ENCODE assay signal across 14 cellular contexts in the genomic region with DNA sequence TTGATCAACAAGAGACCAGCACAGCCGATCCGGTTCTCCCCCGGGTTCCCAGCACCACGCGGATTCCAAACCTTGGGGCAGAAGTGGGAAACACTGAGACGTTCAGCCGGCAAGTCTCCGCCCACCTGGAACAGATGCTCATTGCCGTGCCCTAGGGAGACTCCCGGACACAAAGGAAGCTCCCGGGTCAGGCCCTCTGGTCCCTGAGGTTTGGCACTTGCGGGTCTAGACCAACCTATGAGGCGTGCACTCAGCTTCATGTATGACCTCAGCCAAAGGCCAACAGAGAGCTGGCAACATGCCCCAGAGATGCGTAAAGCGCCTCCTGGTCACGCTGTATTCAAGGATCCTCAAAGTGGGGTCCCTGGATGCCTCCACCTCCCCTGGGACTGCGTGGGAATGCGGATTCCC. TPM values are rescaled to one million over a fixed set of nuclear protein-coding genes. Genes with fewer than 3 reads are reported as not detected.
DNase-seq lines count a peak whose midpoint lies in the region; ATAC-seq and TF ChIP-seq lines count a peak whose summit lies in the region.
"Had no signal": no experiment of that assay in that cellular context is flagged by ENCODE, and none has a peak within 500 bp of the region (broad histone marks: within the 10 kb centered on the region; RNA-seq: fewer than 3 reads in every experiment).

No MANE protein-coding gene starts in this region.

- peaks cover 13% of the 10 kb centered on the region for H3K4me1 Mint-ChIP-seq in stimulated activated naive CD8-positive, alpha-beta T cell treated with anti-CD3 and anti-CD28 coated beads, Interleukin-15, Interleukin-2, amounts not matched to agents 100 ng/mL and 50 ng/mL, for 24 hours (ENCODE audit: low read depth)
- H3K4me1 Mint-ChIP-seq in activated naive CD8-positive, alpha-beta T cell treated with anti-CD3 and anti-CD28 coated beads, Interleukin-2, amount 50 U/mL, for 24 hours, result peaks cover 5% of the 10 kb centered on the region
- H3K4me1 Mint-ChIP-seq: natural killer cell had no signal

- no peaks in the 10 kb centered on the region for H3K9me3 Mint-ChIP-seq in stimulated activated naive CD8-positive, alpha-beta T cell treated with anti-CD3 and anti-CD28 coated beads, Interleukin-15, Interleukin-2, amounts not matched to agents 100 ng/mL and 50 ng/mL, for 24 hours
- no peaks in the 10 kb centered on the region for H3K9me3 Mint-ChIP-seq in activated naive CD8-positive, alpha-beta T cell treated with anti-CD3 and anti-CD28 coated beads, Interleukin-2, amount 50 U/mL, for 24 hours
- H3K9me3 Mint-ChIP-seq: natural killer cell had no signal

- DNase-seq in stimulated activated naive CD8-positive, alpha-beta T cell treated with anti-CD3 and anti-CD28 coated beads, Interleukin-15, Interleukin-2, amounts not matched to agents 100 U/mL and 50 U/mL, for 24 hours, result no peak
- DNase-seq in activated naive CD8-positive, alpha-beta T cell treated with anti-CD3 and anti-CD28 coated beads, Interleukin-2, amount 50 U/mL, for 24 hours, result no peak
- no peak for DNase-seq in SW 1271 (lab: John Stamatoyannopoulos, UW)
- no peak for DNase-seq in stimulated activated CD8-positive, alpha-beta memory T cell treated with anti-CD3 and anti-CD28 coated beads, Interleukin-4, amount 100 ng/mL, for 48 hours
- DNase-seq: activated CD8-positive, alpha-beta memory T cell treated with anti-CD3 and anti-CD28 coated beads for 24 hours; CD8-positive, alpha-beta memory T cell; HFFc6; natural killer cell; stimulated activated CD4-positive, alpha-beta T cell treated with anti-CD3 and anti-CD28 coated beads, Interleukin-1b, Interleukin-23, amount 100 ng/mL, for 48 hours; T-helper 17 cell had no signal

- H3K27me3 Mint-ChIP-seq in stimulated activated naive CD8-positive, alpha-beta T cell treated with anti-CD3 and anti-CD28 coated beads, Interleukin-15, Interleukin-2, amounts not matched to agents 100 ng/mL and 50 ng/mL, for 24 hours, result peaks cover 51% of the 10 kb centered on the region
- H3K27me3 Mint-ChIP-seq in activated naive CD8-positive, alpha-beta T cell treated with anti-CD3 and anti-CD28 coated beads, Interleukin-2, amount 50 U/mL, for 24 hours, result peaks cover 59% of the 10 kb centered on the region

- peaks cover 14% of the 10 kb centered on the region for H3K79me2 ChIP-seq in neural cell (replicated peaks; ENCODE audit: insufficient read depth, low read length)

- ATAC-seq in stimulated activated naive CD8-positive, alpha-beta T cell treated with anti-CD3 and anti-CD28 coated beads, Interleukin-15, Interleukin-2, amounts not matched to agents 100 U/mL and 50 U/mL, for 24 hours, result no peak
- ATAC-seq in activated naive CD8-positive, alpha-beta T cell treated with anti-CD3 and anti-CD28 coated beads, Interleukin-2, amount 50 U/mL, for 24 hours, result peak; percentile 17
- ATAC-seq in HG03097 (IDR thresholded peaks at IDR 0.05; ENCODE audit: low FRiP score, unreplicated experiment) (no peak), GM21723 (IDR thresholded peaks at IDR 0.05; ENCODE audit: unreplicated experiment) (no peak)
- ATAC-seq: natural killer cell, T-helper 17 cell had no signal

- peak overlapping the region; percentile 93 for H3K4me3 ChIP-seq in neural cell (ENCODE audit: low read length)

- H4K20me1 ChIP-seq in neural cell (ENCODE audit: insufficient read depth), result no peaks in the 10 kb centered on the region

- no peak for TF ChIP-seq CTCF in neural cell (IDR thresholded peaks at IDR 0.05; ENCODE audit: poor library complexity, severe bottlenecking)

- H3K27me3 ChIP-seq in neural cell (ENCODE audit: insufficient read depth, low read depth, low read length), result peaks cover 15% of the 10 kb centered on the region

- no peaks in the 10 kb centered on the region for H3K9me3 ChIP-seq in neural cell (ENCODE audit: low read length)

- no peak overlapping the region for H3K27ac ChIP-seq in neural cell (ENCODE audit: low read length)

- no peak overlapping the region for H3K27ac Mint-ChIP-seq in stimulated activated naive CD8-positive, alpha-beta T cell treated with anti-CD3 and anti-CD28 coated beads, Interleukin-15, Interleukin-2, amounts not matched to agents 100 ng/mL and 50 ng/mL, for 24 hours
- no peak overlapping the region for H3K27ac Mint-ChIP-seq in activated naive CD8-positive, alpha-beta T cell treated with anti-CD3 and anti-CD28 coated beads, Interleukin-2, amount 50 U/mL, for 24 hours
- H3K27ac Mint-ChIP-seq: HFFc6, natural killer cell, T-helper 17 cell had no signal

- peak overlapping the region; percentile 13 for H3K4me3 Mint-ChIP-seq in stimulated activated naive CD8-positive, alpha-beta T cell treated with anti-CD3 and anti-CD28 coated beads, Interleukin-15, Interleukin-2, amounts not matched to agents 100 ng/mL and 50 ng/mL, for 24 hours
- no peak overlapping the region for H3K4me3 Mint-ChIP-seq in activated naive CD8-positive, alpha-beta T cell treated with anti-CD3 and anti-CD28 coated beads, Interleukin-2, amount 50 U/mL, for 24 hours
- H3K4me3 Mint-ChIP-seq: HFFc6, natural killer cell had no signal

- no peak overlapping the region for H3K9ac ChIP-seq in neural cell (ENCODE audit: low read length)

- H3K4me2 ChIP-seq in neural cell (ENCODE audit: low read length), result no peak overlapping the region

- H3K36me3 ChIP-seq in neural cell (ENCODE audit: insufficient read depth, low read length), result no peaks in the 10 kb centered on the region

- no peak for TF ChIP-seq RAD21 in neural cell (conservative IDR thresholded peaks at IDR 0.05)

- H3F3A ChIP-seq in neural cell (ENCODE audit: insufficient read depth, low read length, poor library complexity, severe bottlenecking), result no peaks in the 10 kb centered on the region

- no peaks in the 10 kb centered on the region for H3K9me2 ChIP-seq in neural cell (ENCODE audit: insufficient read depth, low read length)

- no peak overlapping the region for H2AFZ ChIP-seq in neural cell (ENCODE audit: low read depth, low read length)

- no peak for TF ChIP-seq EP300 in neural cell (conservative IDR thresholded peaks at IDR 0.05; ENCODE audit: poor library complexity, severe bottlenecking)

- H3K36me3 Mint-ChIP-seq in stimulated activated naive CD8-positive, alpha-beta T cell treated with anti-CD3 and anti-CD28 coated beads, Interleukin-15, Interleukin-2, amounts not matched to agents 100 ng/mL and 50 ng/mL, for 24 hours (ENCODE audit: low read depth), result no peaks in the 10 kb centered on the region
- H3K36me3 Mint-ChIP-seq in activated naive CD8-positive, alpha-beta T cell treated with anti-CD3 and anti-CD28 coated beads, Interleukin-2, amount 50 U/mL, for 24 hours (ENCODE audit: low read depth), result no peaks in the 10 kb centered on the region
- H3K36me3 Mint-ChIP-seq: CD8-positive, alpha-beta memory T cell had no signal

TF ChIP-seq in neural cell, 6 proteins besides CTCF, POLR2A, EP300 and RAD21:
- no peak for TF ChIP-seq EZH2 (IDR thresholded peaks at IDR 0.05; ENCODE audit: borderline replicate concordance, insufficient read depth, low read length, poor library complexity, severe bottlenecking)
- TF ChIP-seq SMC3 (conservative IDR thresholded peaks at IDR 0.05; ENCODE audit: poor library complexity), result no peak
- TF ChIP-seq, protein P1, sequence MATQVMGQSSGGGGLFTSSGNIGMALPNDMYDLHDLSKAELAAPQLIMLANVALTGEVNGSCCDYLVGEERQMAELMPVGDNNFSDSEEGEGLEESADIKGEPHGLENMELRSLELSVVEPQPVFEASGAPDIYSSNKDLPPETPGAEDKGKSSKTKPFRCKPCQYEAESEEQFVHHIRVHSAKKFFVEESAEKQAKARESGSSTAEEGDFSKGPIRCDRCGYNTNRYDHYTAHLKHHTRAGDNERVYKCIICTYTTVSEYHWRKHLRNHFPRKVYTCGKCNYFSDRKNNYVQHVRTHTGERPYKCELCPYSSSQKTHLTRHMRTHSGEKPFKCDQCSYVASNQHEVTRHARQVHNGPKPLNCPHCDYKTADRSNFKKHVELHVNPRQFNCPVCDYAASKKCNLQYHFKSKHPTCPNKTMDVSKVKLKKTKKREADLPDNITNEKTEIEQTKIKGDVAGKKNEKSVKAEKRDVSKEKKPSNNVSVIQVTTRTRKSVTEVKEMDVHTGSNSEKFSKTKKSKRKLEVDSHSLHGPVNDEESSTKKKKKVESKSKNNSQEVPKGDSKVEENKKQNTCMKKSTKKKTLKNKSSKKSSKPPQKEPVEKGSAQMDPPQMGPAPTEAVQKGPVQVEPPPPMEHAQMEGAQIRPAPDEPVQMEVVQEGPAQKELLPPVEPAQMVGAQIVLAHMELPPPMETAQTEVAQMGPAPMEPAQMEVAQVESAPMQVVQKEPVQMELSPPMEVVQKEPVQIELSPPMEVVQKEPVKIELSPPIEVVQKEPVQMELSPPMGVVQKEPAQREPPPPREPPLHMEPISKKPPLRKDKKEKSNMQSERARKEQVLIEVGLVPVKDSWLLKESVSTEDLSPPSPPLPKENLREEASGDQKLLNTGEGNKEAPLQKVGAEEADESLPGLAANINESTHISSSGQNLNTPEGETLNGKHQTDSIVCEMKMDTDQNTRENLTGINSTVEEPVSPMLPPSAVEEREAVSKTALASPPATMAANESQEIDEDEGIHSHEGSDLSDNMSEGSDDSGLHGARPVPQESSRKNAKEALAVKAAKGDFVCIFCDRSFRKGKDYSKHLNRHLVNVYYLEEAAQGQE (IDR thresholded peaks at IDR 0.05; ENCODE audit: borderline replicate concordance), result no peak
- no peak for TF ChIP-seq POLR2AphosphoS5 (IDR thresholded peaks at IDR 0.05)
- TF ChIP-seq TAF1 (IDR thresholded peaks at IDR 0.05; ENCODE audit: low read depth), result no peak
- no peak for TF ChIP-seq MXI1 (conservative IDR thresholded peaks at IDR 0.05; ENCODE audit: poor library complexity, severe bottlenecking)

RNA-seq across cellular contexts. Expression of a gene that starts 2.5 kb away (rescaled TPM):
- 14.6 and 18.9 TPM in 2 replicates for polyA plus RNA-seq in neural cell
- 33.6 and 34.1 TPM in 2 replicates for polyA minus RNA-seq in neural cell
- polyA plus RNA-seq: CD8-positive, alpha-beta memory T cell had no signal
